23 cellular contexts compared by ENCODE assay signal in the genomic region with DNA sequence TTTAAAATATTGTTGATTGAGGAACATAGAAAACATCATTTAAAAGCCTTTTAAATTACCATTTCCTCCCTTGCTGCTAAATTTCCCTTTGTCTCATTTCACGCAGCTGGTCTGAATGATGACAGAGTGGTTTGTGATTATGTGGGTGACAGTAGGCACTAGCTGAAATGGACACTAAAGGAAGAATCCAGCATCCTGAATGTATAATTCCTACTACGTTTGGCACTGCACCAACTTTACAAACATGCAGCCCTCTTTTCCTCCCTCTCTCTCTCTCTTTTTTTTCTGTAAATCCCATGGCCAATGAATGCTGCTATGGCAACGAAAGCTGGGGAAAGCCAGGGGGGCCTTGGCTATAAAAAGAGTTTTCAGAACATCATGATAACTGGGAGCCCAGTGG.
DNase-seq lines count a peak whose midpoint lies in the region; ATAC-seq and TF ChIP-seq lines count a peak whose summit lies in the region.
"Had no signal": no experiment of that assay in that cellular context is flagged by ENCODE, and none has a peak within 500 bp of the region (broad histone marks: within the 10 kb centered on the region; RNA-seq: fewer than 3 reads in every experiment).

No MANE protein-coding gene starts in this region.

- H4K20me1 ChIP-seq in neural cell (ENCODE audit: insufficient read depth), result no peaks in the 10 kb centered on the region
- H4K20me1 ChIP-seq: BLaER1 had no signal

- ATAC-seq in omental fat pad (ENCODE audit: low FRiP score), result no peak
- ATAC-seq in GM18519 (IDR thresholded peaks at IDR 0.05; ENCODE audit: low FRiP score, unreplicated experiment), result no peak
- no peak for ATAC-seq in GM19463 (IDR thresholded peaks at IDR 0.05; ENCODE audit: unreplicated experiment)
- ATAC-seq: A549, sciatic nerve had no signal

- peak overlapping the region; percentile 38 for H3K4me3 ChIP-seq in neural cell (ENCODE audit: low read length)
- H3K4me3 ChIP-seq: A549, BLaER1, cardiac muscle cell, pancreas, upper lobe of left lung had no signal

- TF ChIP-seq EP300 in neural cell (conservative IDR thresholded peaks at IDR 0.05; ENCODE audit: poor library complexity, severe bottlenecking), result no peak

- H2AFZ ChIP-seq in neural cell (ENCODE audit: low read depth, low read length), result no peak overlapping the region

- no peaks in the 10 kb centered on the region for H3K79me2 ChIP-seq in neural cell (replicated peaks; ENCODE audit: insufficient read depth, low read length)

- peak overlapping the region; percentile 2 for H3K4me2 ChIP-seq in neural cell (ENCODE audit: low read length)
- H3K4me2 ChIP-seq: A549, BLaER1 had no signal

- TF ChIP-seq CTCF in neural cell (IDR thresholded peaks at IDR 0.05; ENCODE audit: poor library complexity, severe bottlenecking) (no peak), omental fat pad (IDR thresholded peaks at IDR 0.05) (no peak)

- H3K27ac ChIP-seq in neural cell (ENCODE audit: low read length), result peak overlapping the region; percentile 54
- H3K27ac ChIP-seq: A549, BLaER1, cardiac muscle cell, pancreas, upper lobe of left lung had no signal

- DNase-seq in Ammon's horn (ENCODE audit: low spot score) (peak; percentile 18), NCI-H1930 (lab: John Stamatoyannopoulos, UW) (peak; percentile 14 to 26), SHP77 treated with DMSO at 0.1 percent for 48 hours (lab: John Stamatoyannopoulos, UW) (peak; percentile 69), omental fat pad (ENCODE audit: low spot score) (no peak)
- DNase-seq in activated naive CD4-positive, alpha-beta T cell treated with anti-CD3 and anti-CD28 coated beads, Interleukin-2, amount 50 U/mL, for 16 hours, result no peak
- DNase-seq: activated CD4-positive, alpha-beta T cell treated with anti-CD3 and anti-CD28 coated beads for 1 hour; activated T-cell treated with anti-CD3 and anti-CD28 coated beads, Interleukin-2, amount 50 U/mL, for 1 hour; amniotic stem cell; Caco-2; GOT3; kidney glomerular epithelial cell; NCI-H187; NCI-H510A; pancreas; stimulated activated CD8-positive, alpha-beta memory T cell treated with anti-CD3 and anti-CD28 coated beads, Interleukin-4, amount 100 ng/mL, for 48 hours; upper lobe of left lung had no signal

- peak overlapping the region; percentile 15 for H3K9ac ChIP-seq in neural cell (ENCODE audit: low read length)
- H3K9ac ChIP-seq: BLaER1 had no signal

- no peaks in the 10 kb centered on the region for H3K36me3 ChIP-seq in neural cell (ENCODE audit: insufficient read depth, low read length)
- H3K36me3 ChIP-seq: BLaER1, cardiac muscle cell, pancreas, upper lobe of left lung had no signal

- TF ChIP-seq RAD21 in neural cell (conservative IDR thresholded peaks at IDR 0.05), result no peak

- peaks cover 8% of the 10 kb centered on the region for H3F3A ChIP-seq in neural cell (ENCODE audit: insufficient read depth, low read length, poor library complexity, severe bottlenecking)

- H3K27me3 ChIP-seq in neural cell (ENCODE audit: insufficient read depth, low read depth, low read length), result no peaks in the 10 kb centered on the region
- H3K27me3 ChIP-seq: BLaER1, cardiac muscle cell, pancreas, upper lobe of left lung had no signal

- no peaks in the 10 kb centered on the region for H3K9me3 ChIP-seq in neural cell (ENCODE audit: low read length)
- H3K9me3 ChIP-seq: A549, BLaER1, Caco-2, pancreas, upper lobe of left lung had no signal

- H3K9me2 ChIP-seq in neural cell (ENCODE audit: insufficient read depth, low read length), result no peaks in the 10 kb centered on the region

TF ChIP-seq in neural cell, 6 proteins besides CTCF, POLR2A, EP300 and RAD21:
- TF ChIP-seq POLR2AphosphoS5 (IDR thresholded peaks at IDR 0.05) (no peak), SMC3 (conservative IDR thresholded peaks at IDR 0.05; ENCODE audit: poor library complexity) (no peak), MXI1 (conservative IDR thresholded peaks at IDR 0.05; ENCODE audit: poor library complexity, severe bottlenecking) (no peak), TAF1 (IDR thresholded peaks at IDR 0.05; ENCODE audit: low read depth) (no peak), EZH2 (IDR thresholded peaks at IDR 0.05; ENCODE audit: borderline replicate concordance, insufficient read depth, low read length, poor library complexity, severe bottlenecking) (no peak)
- TF ChIP-seq, protein P1, sequence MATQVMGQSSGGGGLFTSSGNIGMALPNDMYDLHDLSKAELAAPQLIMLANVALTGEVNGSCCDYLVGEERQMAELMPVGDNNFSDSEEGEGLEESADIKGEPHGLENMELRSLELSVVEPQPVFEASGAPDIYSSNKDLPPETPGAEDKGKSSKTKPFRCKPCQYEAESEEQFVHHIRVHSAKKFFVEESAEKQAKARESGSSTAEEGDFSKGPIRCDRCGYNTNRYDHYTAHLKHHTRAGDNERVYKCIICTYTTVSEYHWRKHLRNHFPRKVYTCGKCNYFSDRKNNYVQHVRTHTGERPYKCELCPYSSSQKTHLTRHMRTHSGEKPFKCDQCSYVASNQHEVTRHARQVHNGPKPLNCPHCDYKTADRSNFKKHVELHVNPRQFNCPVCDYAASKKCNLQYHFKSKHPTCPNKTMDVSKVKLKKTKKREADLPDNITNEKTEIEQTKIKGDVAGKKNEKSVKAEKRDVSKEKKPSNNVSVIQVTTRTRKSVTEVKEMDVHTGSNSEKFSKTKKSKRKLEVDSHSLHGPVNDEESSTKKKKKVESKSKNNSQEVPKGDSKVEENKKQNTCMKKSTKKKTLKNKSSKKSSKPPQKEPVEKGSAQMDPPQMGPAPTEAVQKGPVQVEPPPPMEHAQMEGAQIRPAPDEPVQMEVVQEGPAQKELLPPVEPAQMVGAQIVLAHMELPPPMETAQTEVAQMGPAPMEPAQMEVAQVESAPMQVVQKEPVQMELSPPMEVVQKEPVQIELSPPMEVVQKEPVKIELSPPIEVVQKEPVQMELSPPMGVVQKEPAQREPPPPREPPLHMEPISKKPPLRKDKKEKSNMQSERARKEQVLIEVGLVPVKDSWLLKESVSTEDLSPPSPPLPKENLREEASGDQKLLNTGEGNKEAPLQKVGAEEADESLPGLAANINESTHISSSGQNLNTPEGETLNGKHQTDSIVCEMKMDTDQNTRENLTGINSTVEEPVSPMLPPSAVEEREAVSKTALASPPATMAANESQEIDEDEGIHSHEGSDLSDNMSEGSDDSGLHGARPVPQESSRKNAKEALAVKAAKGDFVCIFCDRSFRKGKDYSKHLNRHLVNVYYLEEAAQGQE (IDR thresholded peaks at IDR 0.05; ENCODE audit: borderline replicate concordance), result no peak
TF ChIP-seq in neural cell: peak in this region for 0.

Comparison
In these comparisons a context has a peak if more than half of its experiments do, and no peak if none do; other contexts are left out.
1. DNase-seq: peak in Ammon's horn (single experiment), NCI-H1930 (2 of 2) and SHP77 treated with DMSO at 0.1 percent for 48 hours (single experiment); none in activated naive CD4-positive, alpha-beta T cell treated with anti-CD3 and anti-CD28 coated beads, Interleukin-2, amount 50 U/mL, for 16 hours (single experiment) and omental fat pad (single experiment).